11 cellular contexts compared by ENCODE assay signal in genomic region chr6:160398674-160399271, GRCh38. TPM values are rescaled to one million over a fixed set of nuclear protein-coding genes. Genes with fewer than 3 reads are reported as not detected.
DNase-seq lines count a peak whose midpoint lies in the region; ATAC-seq and TF ChIP-seq lines count a peak whose summit lies in the region.
"Had no signal": no experiment of that assay in that cellular context is flagged by ENCODE, and none has a peak within 500 bp of the region (broad histone marks: within the 10 kb centered on the region; RNA-seq: fewer than 3 reads in every experiment).

No MANE protein-coding gene starts in this region.

- H3K36me3 ChIP-seq in mucosa of stomach (ENCODE audit: control insufficient read depth, insufficient read depth, low read length) = no peaks in the 10 kb centered on the region
- H3K36me3 ChIP-seq: thyroid gland had no signal

- H3K4me1 ChIP-seq in mucosa of stomach (ENCODE audit: control insufficient read depth, insufficient read depth, low read length) = peaks cover 38% of the 10 kb centered on the region
- H3K4me1 ChIP-seq: thyroid gland had no signal

- H3K9ac ChIP-seq in mucosa of stomach (ENCODE audit: low read length) = peak overlapping the region; percentile 24

- H3K27ac Mint-ChIP-seq in progenitor cell of endocrine pancreas = no peak overlapping the region

- no peak overlapping the region for H3K4me3 Mint-ChIP-seq in progenitor cell of endocrine pancreas (ENCODE audit: low read depth)

- H3K4me1 Mint-ChIP-seq in progenitor cell of endocrine pancreas (ENCODE audit: low read depth) = peaks cover 17% of the 10 kb centered on the region

- no peaks in the 10 kb centered on the region for H3K36me3 Mint-ChIP-seq in progenitor cell of endocrine pancreas (ENCODE audit: insufficient read depth)

- DNase-seq in HCEC 1CT (peak; percentile 5), cerebellum (ENCODE audit: low spot score) (no peak), epidermal melanocyte (ENCODE audit: insufficient read length, low spot score) (no peak), SHP77 treated with DMSO at 0.1 percent for 48 hours (lab: John Stamatoyannopoulos, UW) (no peak), progenitor cell of endocrine pancreas (ENCODE audit: low spot score, unreplicated experiment) (no peak)
- DNase-seq: NCI-H524, right cardiac atrium, thyroid gland had no signal

- no peaks in the 10 kb centered on the region for H3K27me3 ChIP-seq in mucosa of stomach (ENCODE audit: control insufficient read depth, insufficient read depth, low read length)
- H3K27me3 ChIP-seq: thyroid gland had no signal

- no peak for TF ChIP-seq CTCF in progenitor cell of endocrine pancreas (IDR thresholded peaks at IDR 0.05; ENCODE audit: unreplicated experiment)

- H3K9me3 Mint-ChIP-seq in progenitor cell of endocrine pancreas (ENCODE audit: low read depth) = peaks cover 4% of the 10 kb centered on the region

- H3K4me3 ChIP-seq in mucosa of stomach (ENCODE audit: low read length) = no peak overlapping the region
- H3K4me3 ChIP-seq: thyroid gland had no signal

- no peaks in the 10 kb centered on the region for H3K9me3 ChIP-seq in mucosa of stomach (ENCODE audit: control insufficient read depth, low read length)
- H3K9me3 ChIP-seq: thyroid gland had no signal

- H3K27me3 Mint-ChIP-seq in progenitor cell of endocrine pancreas = no peaks in the 10 kb centered on the region

- ATAC-seq in GM18873 (IDR thresholded peaks at IDR 0.05; ENCODE audit: low FRiP score, unreplicated experiment) (peak; percentile 93), HG03571 (IDR thresholded peaks at IDR 0.05; ENCODE audit: unreplicated experiment) (peak; percentile 97)
- ATAC-seq: right cardiac atrium had no signal

RNA-seq across cellular contexts. Expression of gene SLC22A3, which starts 50.6 kb away (rescaled TPM):
- total RNA-seq in cerebellum (4.3 TPM), progenitor cell of endocrine pancreas (1.7 and 2.3 TPM in 2 replicates)
